In genomic region chr7:46080595-46081159, GRCh38 we compare ENCODE assay signal across 15 cellular contexts.
"Had no signal": no experiment of that assay in that cellular context is flagged by ENCODE, and none has a peak within 500 bp of the region (broad histone marks: within the 10 kb centered on the region; RNA-seq: fewer than 3 reads in every experiment).

No MANE protein-coding gene starts in this region.

- ATAC-seq: left cardiac atrium, lower lobe of right lung, pancreas, upper lobe of right lung had no signal

- H2AFZ ChIP-seq: neural progenitor cell had no signal

- H3K9me3 ChIP-seq: ascending aorta, lower lobe of right lung, pancreas, upper lobe of right lung had no signal

- H3K36me3 Mint-ChIP-seq: activated CD4-positive, alpha-beta memory T cell treated with anti-CD3 and anti-CD28 coated beads for 36 hours; neural progenitor cell had no signal

- H3K27ac Mint-ChIP-seq: activated CD4-positive, alpha-beta memory T cell treated with anti-CD3 and anti-CD28 coated beads for 36 hours; neural progenitor cell; stimulated activated naive CD8-positive, alpha-beta T cell treated with anti-CD3 and anti-CD28 coated beads, Interleukin-15, Interleukin-2, amounts not matched to agents 100 ng/mL and 50 ng/mL, for 24 hours; T-helper 2 cell treated with Interferon-gamma antibody and Interleukin-4, amounts not matched to agents 5 μg/mL and 100 μg/mL, for 36 hours had no signal

- H3K27me3 ChIP-seq: ascending aorta, neural progenitor cell, pancreas, upper lobe of right lung had no signal

- H3K9ac ChIP-seq: neural progenitor cell had no signal

- H3K36me3 ChIP-seq: ascending aorta, lower lobe of right lung, neural progenitor cell, pancreas, upper lobe of right lung had no signal

- H3K4me3 ChIP-seq: ascending aorta, lower lobe of right lung, neural progenitor cell, pancreas, upper lobe of right lung had no signal

- H3K4me1 ChIP-seq: ascending aorta, lower lobe of right lung, neural progenitor cell, pancreas, upper lobe of right lung had no signal

- H3K4me3 Mint-ChIP-seq: activated CD4-positive, alpha-beta memory T cell treated with anti-CD3 and anti-CD28 coated beads for 36 hours; neural progenitor cell; stimulated activated naive CD8-positive, alpha-beta T cell treated with anti-CD3 and anti-CD28 coated beads, Interleukin-15, Interleukin-2, amounts not matched to agents 100 ng/mL and 50 ng/mL, for 24 hours; T-helper 2 cell treated with Interferon-gamma antibody and Interleukin-4, amounts not matched to agents 5 μg/mL and 100 μg/mL, for 36 hours had no signal

- H3K4me2 ChIP-seq: neural progenitor cell had no signal

- H3K9me3 Mint-ChIP-seq: activated CD4-positive, alpha-beta memory T cell treated with anti-CD3 and anti-CD28 coated beads for 36 hours; neural progenitor cell; stimulated activated naive CD8-positive, alpha-beta T cell treated with anti-CD3 and anti-CD28 coated beads, Interleukin-15, Interleukin-2, amounts not matched to agents 100 ng/mL and 50 ng/mL, for 24 hours; T-helper 2 cell treated with Interferon-gamma antibody and Interleukin-4, amounts not matched to agents 5 μg/mL and 100 μg/mL, for 36 hours had no signal

- H3K27ac ChIP-seq: ascending aorta, lower lobe of right lung, neural progenitor cell, pancreas, upper lobe of right lung had no signal

- DNase-seq: activated CD4-positive, alpha-beta memory T cell treated with anti-CD3 and anti-CD28 coated beads for 36 hours; activated naive CD4-positive, alpha-beta T cell; activated T-cell treated with anti-CD3 and anti-CD28 coated beads, Interleukin-2, amount 50 U/mL, for 48 hours; hippocampal formation; left cardiac atrium; lower lobe of right lung; midbrain; pancreas; retina; stimulated activated CD4-positive, alpha-beta T cell treated with anti-CD3 and anti-CD28 coated beads, Interleukin-4, amount 100 ng/mL, for 24 hours; upper lobe of right lung had no signal

- H3K4me1 Mint-ChIP-seq: neural progenitor cell had no signal

- H3K27me3 Mint-ChIP-seq: activated CD4-positive, alpha-beta memory T cell treated with anti-CD3 and anti-CD28 coated beads for 36 hours; stimulated activated naive CD8-positive, alpha-beta T cell treated with anti-CD3 and anti-CD28 coated beads, Interleukin-15, Interleukin-2, amounts not matched to agents 100 ng/mL and 50 ng/mL, for 24 hours had no signal
